Comparison of ENCODE assay signal across 11 cellular contexts in genomic region chr18:63249781-63250180, GRCh38.
DNase-seq lines count a peak whose midpoint lies in the region; ATAC-seq, FAIRE-seq and TF ChIP-seq lines count a peak whose summit lies in the region.
"Had no signal": no experiment of that assay in that cellular context is flagged by ENCODE, and none has a peak within 500 bp of the region (broad histone marks: within the 10 kb centered on the region; RNA-seq: fewer than 3 reads in every experiment).

No MANE protein-coding gene starts in this region.

- TF ChIP-seq CTCF in right lobe of liver (IDR thresholded peaks at IDR 0.05) (no peak), HepG2 (CRISPR knock-in tag; IDR thresholded peaks at IDR 0.05) (no peak), vagina (IDR thresholded peaks at IDR 0.05) (no peak), chondrocyte (IDR thresholded peaks at IDR 0.05) (no peak)

- H3K36me3 Mint-ChIP-seq in activated T-helper 17 cell treated with anti-CD3 and anti-CD28 coated beads, Interleukin-2, amount 50 U/mL, for 72 hours (ENCODE audit: low read depth): peaks cover 99% of the 10 kb centered on the region
- no peaks in the 10 kb centered on the region for H3K36me3 Mint-ChIP-seq in chondrocyte (ENCODE audit: low read depth)

- no peaks in the 10 kb centered on the region for H4K20me1 ChIP-seq in HepG2 (ENCODE audit: insufficient read depth, low read length)

- H3K9me3 ChIP-seq in right lobe of liver (no peaks in the 10 kb centered on the region), HepG2 (ENCODE audit: low read length) (no peaks in the 10 kb centered on the region), vagina (no peaks in the 10 kb centered on the region)
- H3K9me3 ChIP-seq: gastroesophageal sphincter had no signal

- H3K27ac Mint-ChIP-seq in activated T-helper 17 cell treated with anti-CD3 and anti-CD28 coated beads, Interleukin-2, amount 50 U/mL, for 72 hours: peak overlapping the region; percentile 9
- no peak overlapping the region for H3K27ac Mint-ChIP-seq in chondrocyte (ENCODE audit: unreplicated experiment)

- no peak for TF ChIP-seq EP300 in HepG2 (IDR thresholded peaks at IDR 0.05; ENCODE audit: low read depth in 2 of 2, low read length in 2 of 2)
- no peak for TF ChIP-seq EP300 in HepG2 (CRISPR knock-in tag; IDR thresholded peaks at IDR 0.05; ENCODE audit: borderline replicate concordance)

- H3K27me3 Mint-ChIP-seq in activated T-helper 17 cell treated with anti-CD3 and anti-CD28 coated beads, Interleukin-2, amount 50 U/mL, for 72 hours: no peaks in the 10 kb centered on the region
- no peaks in the 10 kb centered on the region for H3K27me3 Mint-ChIP-seq in chondrocyte (ENCODE audit: low read depth)

- FAIRE-seq in HepG2 (lab: Jason Lieb, UNC): no peak
- FAIRE-seq: TTC549 had no signal

- no TSS peak for BruUV-seq in HepG2 (replicated peaks; lab: Mats Ljungman, UMichigan)

- H3K9me3 Mint-ChIP-seq in activated T-helper 17 cell treated with anti-CD3 and anti-CD28 coated beads, Interleukin-2, amount 50 U/mL, for 72 hours: peaks cover 4% of the 10 kb centered on the region
- H3K9me3 Mint-ChIP-seq in chondrocyte (ENCODE audit: low read depth): no peaks in the 10 kb centered on the region

- H3K9ac ChIP-seq in HepG2 (ENCODE audit: insufficient read depth, low read depth, low read length): no peak overlapping the region

- DNase-seq in right lobe of liver (no peak), HepG2 (ENCODE audit: low spot score) (no peak), medulla oblongata (ENCODE audit: extremely low spot score) (peak; percentile 47), vagina (ENCODE audit: extremely low spot score in 2 of 2) (no peak), NCI-H128 (lab: John Stamatoyannopoulos, UW; ENCODE audit: unreplicated experiment) (no peak), chondrocyte (ENCODE audit: low spot score) (no peak)
- DNase-seq: NCI-H1694 had no signal

- TF ChIP-seq POLR2A in right lobe of liver (IDR thresholded peaks at IDR 0.05): no peak
- no peak for TF ChIP-seq POLR2A in HepG2 (IDR thresholded peaks at IDR 0.05; ENCODE audit: insufficient read depth in 1 of 2, low read depth in 2 of 2, low read length in 2 of 2)
- no peak for TF ChIP-seq POLR2A in vagina (IDR thresholded peaks at IDR 0.05)

- H3K4me1 ChIP-seq in right lobe of liver (no peaks in the 10 kb centered on the region), HepG2 (ENCODE audit: insufficient read depth, low read length) (no peaks in the 10 kb centered on the region), vagina (peaks cover 74% of the 10 kb centered on the region)

- peak overlapping the region; percentile 17 for H3K4me3 Mint-ChIP-seq in activated T-helper 17 cell treated with anti-CD3 and anti-CD28 coated beads, Interleukin-2, amount 50 U/mL, for 72 hours
- no peak overlapping the region for H3K4me3 Mint-ChIP-seq in chondrocyte (ENCODE audit: unreplicated experiment)

- no peak overlapping the region for H2AFZ ChIP-seq in HepG2 (ENCODE audit: low read length)

- POLR2A ChIA-PET in HepG2 (lab: Yijun Ruan, JAX): no interaction called here

- no peaks in the 10 kb centered on the region for H3K79me2 ChIP-seq in HepG2 (ENCODE audit: insufficient read depth, low read length)

- peaks cover 55% of the 10 kb centered on the region for H3K4me1 Mint-ChIP-seq in activated T-helper 17 cell treated with anti-CD3 and anti-CD28 coated beads, Interleukin-2, amount 50 U/mL, for 72 hours
- H3K4me1 Mint-ChIP-seq in chondrocyte (ENCODE audit: low read depth): peaks cover 26% of the 10 kb centered on the region

- intact Hi-C loops in right lobe of liver (cut with DNase I) (no loop called here), HepG2 (cut with micrococcal nuclease; ENCODE audit: unreplicated experiment) (no loop called here), vagina (cut with DNase I) (no loop called here)

- CTCF ChIA-PET in HepG2 (lab: Yijun Ruan, JAX; ENCODE audit: low intra/inter-chr PET ratio, low total read pairs): no interaction called here

- H3K27ac ChIP-seq in right lobe of liver (no peak overlapping the region), HepG2 (ENCODE audit: extremely low read length, insufficient read depth, low read length) (no peak overlapping the region), vagina (peak overlapping the region; percentile 73)
- H3K27ac ChIP-seq: gastroesophageal sphincter had no signal

- TF ChIP-seq RAD21 in HepG2 (CRISPR knock-in tag; IDR thresholded peaks at IDR 0.05): no peak

- H3K36me3 ChIP-seq in right lobe of liver (no peaks in the 10 kb centered on the region), HepG2 (replicated peaks in 1 of 2; ENCODE audit: control insufficient read depth in 1 of 2, insufficient read depth in 2 of 2, low read length in 2 of 2) (no peaks in the 10 kb centered on the region), vagina (no peaks in the 10 kb centered on the region)
- H3K36me3 ChIP-seq: gastroesophageal sphincter had no signal

- ATAC-seq in right lobe of liver (peak; percentile 54 to 81 (median 67)), HepG2 (no peak), GM18868 (IDR thresholded peaks at IDR 0.05; ENCODE audit: unreplicated experiment) (no peak)
- no peak for ATAC-seq in activated T-helper 17 cell treated with anti-CD3 and anti-CD28 coated beads, Interleukin-2, amount 50 U/mL, for 72 hours (replicated peaks)
- ATAC-seq: gastroesophageal sphincter had no signal

- H3K4me3 ChIP-seq in right lobe of liver: no peak overlapping the region
- no peak overlapping the region for H3K4me3 ChIP-seq in HepG2 (replicated peaks in 1 of 3; ENCODE audit: insufficient read depth in 1 of 3, low read depth in 2 of 3, low read length in 3 of 3)
- H3K4me3 ChIP-seq in vagina: no peak overlapping the region
- H3K4me3 ChIP-seq: gastroesophageal sphincter had no signal

- in situ Hi-C loops in HepG2 (cut with HindIII; ENCODE audit: extremely low pct_ligation_motif_present, low pct_unique_long_range_greater_than_20kb): no loop called here

- H3K27me3 ChIP-seq in right lobe of liver (no peaks in the 10 kb centered on the region), HepG2 (ENCODE audit: control insufficient read depth in 1 of 2, insufficient read depth in 2 of 2, low read length in 2 of 2) (peaks cover 0 to 8% of the 10 kb centered on the region in 2 experiments; a peak in 1 of 5 replicates), vagina (no peaks in the 10 kb centered on the region)
- H3K27me3 ChIP-seq: gastroesophageal sphincter had no signal

- WGBS in right lobe of liver (ENCODE audit: insufficient coverage, low coverage, low lambda C conversion rate, missing lambda C conversion rate): 39% methylated on average over 3 of the region's 7 CpGs
- 18% methylated on average over 6 of the region's 7 CpGs for WGBS in HepG2 (ENCODE audit: low lambda C conversion rate)

- no peak overlapping the region for H3K4me2 ChIP-seq in HepG2 (ENCODE audit: low read depth, low read length)

TF ChIP-seq in HepG2, 621 proteins besides CTCF, POLR2A, EP300 and RAD21 (continues in another document):
- TF ChIP-seq KAT8 (CRISPR knock-in tag; IDR thresholded peaks at IDR 0.05): no peak
- TF ChIP-seq ZFP82 (CRISPR knock-in tag; IDR thresholded peaks at IDR 0.05; ENCODE audit: borderline replicate concordance): no peak
- TF ChIP-seq ZBTB37 (CRISPR knock-in tag; IDR thresholded peaks at IDR 0.05): no peak
- TF ChIP-seq ZSCAN31 (CRISPR knock-in tag; IDR thresholded peaks at IDR 0.05; ENCODE audit: low read depth): no peak
- TF ChIP-seq ZIK1 (CRISPR knock-in tag; IDR thresholded peaks at IDR 0.05; ENCODE audit: borderline replicate concordance, low read depth): no peak
- TF ChIP-seq TCF7L2 (IDR thresholded peaks at IDR 0.05; ENCODE audit: low read depth, low read length): no peak
- TF ChIP-seq FOSL2 (CRISPR knock-in tag; IDR thresholded peaks at IDR 0.05): no peak
- no peak for TF ChIP-seq PREB (CRISPR knock-in tag; IDR thresholded peaks at IDR 0.05)
- no peak for TF ChIP-seq CENPX (CRISPR knock-in tag; IDR thresholded peaks at IDR 0.05)
- TF ChIP-seq ZBTB34 (CRISPR knock-in tag; IDR thresholded peaks at IDR 0.05): no peak
- TF ChIP-seq SMAD9 (CRISPR knock-in tag; IDR thresholded peaks at IDR 0.05): no peak

Comparison
In these comparisons a context has a peak if more than half of its experiments do, and no peak if none do; other contexts are left out.
1. ATAC-seq: peak in right lobe of liver (4 of 4); none in HepG2 (single experiment), activated T-helper 17 cell treated with anti-CD3 and anti-CD28 coated beads, Interleukin-2, amount 50 U/mL, for 72 hours (single experiment) and GM18868 (single experiment).